In the genomic region with DNA sequence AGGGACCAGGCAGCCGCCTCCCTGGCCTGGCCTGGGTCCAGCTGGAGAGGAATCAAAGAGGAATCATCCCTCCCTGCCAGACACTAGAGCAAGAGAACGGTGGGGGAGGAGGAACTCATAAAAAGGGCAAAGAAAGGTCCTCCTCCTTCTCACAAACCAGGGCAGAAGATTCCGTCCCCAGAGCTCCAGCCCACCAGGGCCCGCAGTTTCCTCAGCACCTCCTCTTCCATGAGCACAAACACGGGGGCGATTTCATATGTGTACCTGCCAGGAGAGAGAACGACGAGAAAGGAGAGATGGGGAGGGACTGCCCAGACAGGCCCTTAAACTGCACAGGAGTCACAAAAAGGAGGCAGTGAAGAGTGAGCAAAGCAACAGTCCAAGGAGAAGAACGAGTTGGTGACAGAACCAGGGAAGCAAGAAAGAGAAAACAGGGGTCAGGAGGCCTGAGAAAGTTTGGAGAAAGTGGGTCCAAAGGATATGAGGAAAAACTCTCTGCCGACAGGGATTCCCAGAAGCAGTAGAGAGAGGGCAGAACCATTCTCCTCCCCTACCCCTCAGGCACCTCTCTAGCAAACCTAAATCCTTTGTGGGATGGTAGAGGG, we compare ENCODE assay signal across 3 cellular contexts.
TF ChIP-seq lines count a peak whose summit lies in the region.

No MANE protein-coding gene starts in this region.

TF ChIP-seq in A549, 52 proteins besides CTCF, POLR2A, EP300 and RAD21:
- TF ChIP-seq, protein P1, sequence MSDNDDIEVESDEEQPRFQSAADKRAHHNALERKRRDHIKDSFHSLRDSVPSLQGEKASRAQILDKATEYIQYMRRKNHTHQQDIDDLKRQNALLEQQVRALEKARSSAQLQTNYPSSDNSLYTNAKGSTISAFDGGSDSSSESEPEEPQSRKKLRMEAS (IDR thresholded peaks at IDR 0.05), result 0 out of 2 replicates have a peak, but pooled peaks have one; percentile 13
- no peak for TF ChIP-seq KDM5A (IDR thresholded peaks at IDR 0.05)

TF ChIP-seq in HEK293, 187 proteins besides CTCF, POLR2A, EP300 and RAD21 (continues in another document):
- no peak; the same call in 1 of the 2 replicates for TF ChIP-seq SP3 (tag by site-specific recombination; IDR thresholded peaks at IDR 0.05)
- TF ChIP-seq ZBTB20 (tag by site-specific recombination; IDR thresholded peaks at IDR 0.05), result no peak
- TF ChIP-seq ZNF548 (tag by site-specific recombination; IDR thresholded peaks at IDR 0.05), result no peak
- TF ChIP-seq, protein P2, sequence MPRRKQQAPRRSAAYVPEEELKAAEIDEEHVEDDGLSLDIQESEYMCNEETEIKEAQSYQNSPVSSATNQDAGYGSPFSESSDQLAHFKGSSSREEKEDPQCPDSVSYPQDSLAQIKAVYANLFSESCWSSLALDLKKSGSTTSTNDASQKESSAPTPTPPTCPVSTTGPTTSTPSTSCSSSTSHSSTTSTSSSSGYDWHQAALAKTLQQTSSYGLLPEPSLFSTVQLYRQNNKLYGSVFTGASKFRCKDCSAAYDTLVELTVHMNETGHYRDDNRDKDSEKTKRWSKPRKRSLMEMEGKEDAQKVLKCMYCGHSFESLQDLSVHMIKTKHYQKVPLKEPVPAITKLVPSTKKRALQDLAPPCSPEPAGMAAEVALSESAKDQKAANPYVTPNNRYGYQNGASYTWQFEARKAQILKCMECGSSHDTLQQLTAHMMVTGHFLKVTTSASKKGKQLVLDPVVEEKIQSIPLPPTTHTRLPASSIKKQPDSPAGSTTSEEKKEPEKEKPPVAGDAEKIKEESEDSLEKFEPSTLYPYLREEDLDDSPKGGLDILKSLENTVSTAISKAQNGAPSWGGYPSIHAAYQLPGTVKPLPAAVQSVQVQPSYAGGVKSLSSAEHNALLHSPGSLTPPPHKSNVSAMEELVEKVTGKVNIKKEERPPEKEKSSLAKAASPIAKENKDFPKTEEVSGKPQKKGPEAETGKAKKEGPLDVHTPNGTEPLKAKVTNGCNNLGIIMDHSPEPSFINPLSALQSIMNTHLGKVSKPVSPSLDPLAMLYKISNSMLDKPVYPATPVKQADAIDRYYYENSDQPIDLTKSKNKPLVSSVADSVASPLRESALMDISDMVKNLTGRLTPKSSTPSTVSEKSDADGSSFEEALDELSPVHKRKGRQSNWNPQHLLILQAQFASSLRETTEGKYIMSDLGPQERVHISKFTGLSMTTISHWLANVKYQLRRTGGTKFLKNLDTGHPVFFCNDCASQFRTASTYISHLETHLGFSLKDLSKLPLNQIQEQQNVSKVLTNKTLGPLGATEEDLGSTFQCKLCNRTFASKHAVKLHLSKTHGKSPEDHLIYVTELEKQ (tag by site-specific recombination; IDR thresholded peaks at IDR 0.05; ENCODE audit: borderline replicate concordance), result no peak
- no peak for TF ChIP-seq ZNF311 (tag by site-specific recombination; IDR thresholded peaks at IDR 0.05; ENCODE audit: borderline replicate concordance)
- TF ChIP-seq ZNF48 (tag by site-specific recombination; IDR thresholded peaks at IDR 0.05), result no peak
- TF ChIP-seq ZFHX2 (tag by site-specific recombination; conservative IDR thresholded peaks at IDR 0.05), result peak; percentile 65
- TF ChIP-seq ZNF664 (tag by site-specific recombination; IDR thresholded peaks at IDR 0.05), result no peak
- no peak for TF ChIP-seq SP2 (tag by site-specific recombination; IDR thresholded peaks at IDR 0.05)
- TF ChIP-seq, protein P3, sequence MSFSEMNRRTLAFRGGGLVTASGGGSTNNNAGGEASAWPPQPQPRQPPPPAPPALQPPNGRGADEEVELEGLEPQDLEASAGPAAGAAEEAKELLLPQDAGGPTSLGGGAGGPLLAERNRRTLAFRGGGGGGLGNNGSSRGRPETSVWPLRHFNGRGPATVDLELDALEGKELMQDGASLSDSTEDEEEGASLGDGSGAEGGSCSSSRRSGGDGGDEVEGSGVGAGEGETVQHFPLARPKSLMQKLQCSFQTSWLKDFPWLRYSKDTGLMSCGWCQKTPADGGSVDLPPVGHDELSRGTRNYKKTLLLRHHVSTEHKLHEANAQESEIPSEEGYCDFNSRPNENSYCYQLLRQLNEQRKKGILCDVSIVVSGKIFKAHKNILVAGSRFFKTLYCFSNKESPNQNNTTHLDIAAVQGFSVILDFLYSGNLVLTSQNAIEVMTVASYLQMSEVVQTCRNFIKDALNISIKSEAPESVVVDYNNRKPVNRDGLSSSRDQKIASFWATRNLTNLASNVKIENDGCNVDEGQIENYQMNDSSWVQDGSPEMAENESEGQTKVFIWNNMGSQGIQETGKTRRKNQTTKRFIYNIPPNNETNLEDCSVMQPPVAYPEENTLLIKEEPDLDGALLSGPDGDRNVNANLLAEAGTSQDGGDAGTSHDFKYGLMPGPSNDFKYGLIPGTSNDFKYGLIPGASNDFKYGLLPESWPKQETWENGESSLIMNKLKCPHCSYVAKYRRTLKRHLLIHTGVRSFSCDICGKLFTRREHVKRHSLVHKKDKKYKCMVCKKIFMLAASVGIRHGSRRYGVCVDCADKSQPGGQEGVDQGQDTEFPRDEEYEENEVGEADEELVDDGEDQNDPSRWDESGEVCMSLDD (tag by site-specific recombination; IDR thresholded peaks at IDR 0.05), result no peak
- TF ChIP-seq ZNF670 (tag by site-specific recombination; IDR thresholded peaks at IDR 0.05; ENCODE audit: low read depth), result no peak
- TF ChIP-seq, protein P4, sequence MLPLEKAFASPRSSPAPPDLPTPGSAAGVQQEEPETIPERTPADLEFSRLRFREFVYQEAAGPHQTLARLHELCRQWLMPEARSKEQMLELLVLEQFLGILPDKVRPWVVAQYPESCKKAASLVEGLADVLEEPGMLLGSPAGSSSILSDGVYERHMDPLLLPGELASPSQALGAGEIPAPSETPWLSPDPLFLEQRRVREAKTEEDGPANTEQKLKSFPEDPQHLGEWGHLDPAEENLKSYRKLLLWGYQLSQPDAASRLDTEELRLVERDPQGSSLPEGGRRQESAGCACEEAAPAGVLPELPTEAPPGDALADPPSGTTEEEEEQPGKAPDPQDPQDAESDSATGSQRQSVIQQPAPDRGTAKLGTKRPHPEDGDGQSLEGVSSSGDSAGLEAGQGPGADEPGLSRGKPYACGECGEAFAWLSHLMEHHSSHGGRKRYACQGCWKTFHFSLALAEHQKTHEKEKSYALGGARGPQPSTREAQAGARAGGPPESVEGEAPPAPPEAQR (tag by site-specific recombination; IDR thresholded peaks at IDR 0.05), result no peak
- TF ChIP-seq ZIC2 (tag by site-specific recombination; IDR thresholded peaks at IDR 0.05), result no peak
- TF ChIP-seq ZNF629 (tag by site-specific recombination; IDR thresholded peaks at IDR 0.05), result no peak
- no peak for TF ChIP-seq ZNF214 (tag by site-specific recombination; IDR thresholded peaks at IDR 0.05; ENCODE audit: borderline replicate concordance)
- no peak for TF ChIP-seq ZNF530 (tag by site-specific recombination; IDR thresholded peaks at IDR 0.05; ENCODE audit: low read depth)
- TF ChIP-seq GLI4 (tag by site-specific recombination; IDR thresholded peaks at IDR 0.05), result no peak
- no peak for TF ChIP-seq ZNF292 (tag by site-specific recombination; IDR thresholded peaks at IDR 0.05; ENCODE audit: borderline replicate concordance, low read depth)
- TF ChIP-seq ZNF223 (tag by site-specific recombination; IDR thresholded peaks at IDR 0.05), result no peak
- TF ChIP-seq ZNF837 (tag by site-specific recombination; IDR thresholded peaks at IDR 0.05), result no peak
- TF ChIP-seq RBAK (tag by site-specific recombination; IDR thresholded peaks at IDR 0.05), result no peak

TF ChIP-seq in HepG2, 621 proteins besides CTCF, POLR2A, EP300 and RAD21:
- TF ChIP-seq HNRNPUL1 (IDR thresholded peaks at IDR 0.05; ENCODE audit: low read depth, low read length) (no peak), FOSL1 (CRISPR knock-in tag; IDR thresholded peaks at IDR 0.05; ENCODE audit: borderline replicate concordance) (no peak), ZFP36L2 (CRISPR knock-in tag; IDR thresholded peaks at IDR 0.05) (no peak), ZMAT3 (CRISPR knock-in tag; conservative IDR thresholded peaks at IDR 0.05) (no peak), FOXK1 (CRISPR knock-in tag; IDR thresholded peaks at IDR 0.05; ENCODE audit: borderline replicate concordance, low read depth) (no peak), PHB2 (IDR thresholded peaks at IDR 0.05; ENCODE audit: partially characterized antibody) (no peak), JARID2 (CRISPR knock-in tag; IDR thresholded peaks at IDR 0.05; ENCODE audit: insufficient replicate concordance) (no peak), ZKSCAN5 (CRISPR knock-in tag; IDR thresholded peaks at IDR 0.05) (no peak), IRF2 (CRISPR knock-in tag; IDR thresholded peaks at IDR 0.05) (no peak), MYNN (CRISPR knock-in tag; IDR thresholded peaks at IDR 0.05; ENCODE audit: low read depth) (no peak), IKZF1 (IDR thresholded peaks at IDR 0.05) (no peak), MXI1 (IDR thresholded peaks at IDR 0.05; ENCODE audit: borderline replicate concordance, low read depth, low read length) (no peak), TARDBP (CRISPR knock-in tag; IDR thresholded peaks at IDR 0.05) (no peak)
- TF ChIP-seq, protein P5, sequence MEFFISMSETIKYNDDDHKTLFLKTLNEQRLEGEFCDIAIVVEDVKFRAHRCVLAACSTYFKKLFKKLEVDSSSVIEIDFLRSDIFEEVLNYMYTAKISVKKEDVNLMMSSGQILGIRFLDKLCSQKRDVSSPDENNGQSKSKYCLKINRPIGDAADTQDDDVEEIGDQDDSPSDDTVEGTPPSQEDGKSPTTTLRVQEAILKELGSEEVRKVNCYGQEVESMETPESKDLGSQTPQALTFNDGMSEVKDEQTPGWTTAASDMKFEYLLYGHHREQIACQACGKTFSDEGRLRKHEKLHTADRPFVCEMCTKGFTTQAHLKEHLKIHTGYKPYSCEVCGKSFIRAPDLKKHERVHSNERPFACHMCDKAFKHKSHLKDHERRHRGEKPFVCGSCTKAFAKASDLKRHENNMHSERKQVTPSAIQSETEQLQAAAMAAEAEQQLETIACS (CRISPR knock-in tag; IDR thresholded peaks at IDR 0.05), result no peak
- TF ChIP-seq, protein P6, sequence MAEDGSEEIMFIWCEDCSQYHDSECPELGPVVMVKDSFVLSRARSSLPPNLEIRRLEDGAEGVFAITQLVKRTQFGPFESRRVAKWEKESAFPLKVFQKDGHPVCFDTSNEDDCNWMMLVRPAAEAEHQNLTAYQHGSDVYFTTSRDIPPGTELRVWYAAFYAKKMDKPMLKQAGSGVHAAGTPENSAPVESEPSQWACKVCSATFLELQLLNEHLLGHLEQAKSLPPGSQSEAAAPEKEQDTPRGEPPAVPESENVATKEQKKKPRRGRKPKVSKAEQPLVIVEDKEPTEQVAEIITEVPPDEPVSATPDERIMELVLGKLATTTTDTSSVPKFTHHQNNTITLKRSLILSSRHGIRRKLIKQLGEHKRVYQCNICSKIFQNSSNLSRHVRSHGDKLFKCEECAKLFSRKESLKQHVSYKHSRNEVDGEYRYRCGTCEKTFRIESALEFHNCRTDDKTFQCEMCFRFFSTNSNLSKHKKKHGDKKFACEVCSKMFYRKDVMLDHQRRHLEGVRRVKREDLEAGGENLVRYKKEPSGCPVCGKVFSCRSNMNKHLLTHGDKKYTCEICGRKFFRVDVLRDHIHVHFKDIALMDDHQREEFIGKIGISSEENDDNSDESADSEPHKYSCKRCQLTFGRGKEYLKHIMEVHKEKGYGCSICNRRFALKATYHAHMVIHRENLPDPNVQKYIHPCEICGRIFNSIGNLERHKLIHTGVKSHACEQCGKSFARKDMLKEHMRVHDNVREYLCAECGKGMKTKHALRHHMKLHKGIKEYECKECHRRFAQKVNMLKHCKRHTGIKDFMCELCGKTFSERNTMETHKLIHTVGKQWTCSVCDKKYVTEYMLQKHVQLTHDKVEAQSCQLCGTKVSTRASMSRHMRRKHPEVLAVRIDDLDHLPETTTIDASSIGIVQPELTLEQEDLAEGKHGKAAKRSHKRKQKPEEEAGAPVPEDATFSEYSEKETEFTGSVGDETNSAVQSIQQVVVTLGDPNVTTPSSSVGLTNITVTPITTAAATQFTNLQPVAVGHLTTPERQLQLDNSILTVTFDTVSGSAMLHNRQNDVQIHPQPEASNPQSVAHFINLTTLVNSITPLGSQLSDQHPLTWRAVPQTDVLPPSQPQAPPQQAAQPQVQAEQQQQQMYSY (CRISPR knock-in tag; IDR thresholded peaks at IDR 0.05), result no peak
- TF ChIP-seq, protein P7, sequence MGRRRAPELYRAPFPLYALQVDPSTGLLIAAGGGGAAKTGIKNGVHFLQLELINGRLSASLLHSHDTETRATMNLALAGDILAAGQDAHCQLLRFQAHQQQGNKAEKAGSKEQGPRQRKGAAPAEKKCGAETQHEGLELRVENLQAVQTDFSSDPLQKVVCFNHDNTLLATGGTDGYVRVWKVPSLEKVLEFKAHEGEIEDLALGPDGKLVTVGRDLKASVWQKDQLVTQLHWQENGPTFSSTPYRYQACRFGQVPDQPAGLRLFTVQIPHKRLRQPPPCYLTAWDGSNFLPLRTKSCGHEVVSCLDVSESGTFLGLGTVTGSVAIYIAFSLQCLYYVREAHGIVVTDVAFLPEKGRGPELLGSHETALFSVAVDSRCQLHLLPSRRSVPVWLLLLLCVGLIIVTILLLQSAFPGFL (CRISPR knock-in tag; IDR thresholded peaks at IDR 0.05), result no peak
- TF ChIP-seq, protein P8, sequence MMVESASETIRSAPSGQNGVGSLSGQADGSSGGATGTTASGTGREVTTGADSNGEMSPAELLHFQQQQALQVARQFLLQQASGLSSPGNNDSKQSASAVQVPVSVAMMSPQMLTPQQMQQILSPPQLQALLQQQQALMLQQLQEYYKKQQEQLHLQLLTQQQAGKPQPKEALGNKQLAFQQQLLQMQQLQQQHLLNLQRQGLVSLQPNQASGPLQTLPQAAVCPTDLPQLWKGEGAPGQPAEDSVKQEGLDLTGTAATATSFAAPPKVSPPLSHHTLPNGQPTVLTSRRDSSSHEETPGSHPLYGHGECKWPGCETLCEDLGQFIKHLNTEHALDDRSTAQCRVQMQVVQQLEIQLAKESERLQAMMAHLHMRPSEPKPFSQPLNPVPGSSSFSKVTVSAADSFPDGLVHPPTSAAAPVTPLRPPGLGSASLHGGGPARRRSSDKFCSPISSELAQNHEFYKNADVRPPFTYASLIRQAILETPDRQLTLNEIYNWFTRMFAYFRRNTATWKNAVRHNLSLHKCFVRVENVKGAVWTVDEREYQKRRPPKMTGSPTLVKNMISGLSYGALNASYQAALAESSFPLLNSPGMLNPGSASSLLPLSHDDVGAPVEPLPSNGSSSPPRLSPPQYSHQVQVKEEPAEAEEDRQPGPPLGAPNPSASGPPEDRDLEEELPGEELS (CRISPR knock-in tag; IDR thresholded peaks at IDR 0.05), result no peak
